25 cellular contexts compared by ENCODE assay signal in the genomic region with DNA sequence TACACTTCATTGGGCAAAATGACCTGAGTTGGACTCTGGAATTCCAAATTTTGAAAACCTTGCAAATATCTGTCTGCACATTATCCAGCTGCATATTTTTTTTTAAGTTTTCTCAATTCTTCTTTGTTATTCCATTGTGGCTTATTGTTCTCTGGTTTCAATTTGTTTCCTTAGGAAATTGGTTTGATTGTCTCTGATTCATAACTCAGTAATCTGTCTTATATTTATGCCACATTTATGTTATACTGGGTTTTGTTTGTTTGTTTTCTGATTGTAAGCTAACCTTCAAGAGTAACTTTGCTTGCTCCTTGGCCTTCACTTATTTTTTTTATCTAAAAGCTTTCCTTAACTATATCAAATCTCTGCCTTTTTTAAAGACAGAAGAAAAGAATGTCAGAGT.
A peak's percentile ranks its signal among the peaks of the same experiment; 100 is the strongest.
DNase-seq lines count a peak whose midpoint lies in the region; ATAC-seq, FAIRE-seq and TF ChIP-seq lines count a peak whose summit lies in the region.
"Had no signal": no experiment of that assay in that cellular context is flagged by ENCODE, and none has a peak within 500 bp of the region (broad histone marks: within the 10 kb centered on the region; RNA-seq: fewer than 3 reads in every experiment).

No MANE protein-coding gene starts in this region.

- BruUV-seq in endothelial cell of umbilical vein (replicated peaks; lab: Mats Ljungman, UMichigan) = no TSS peak

- H3K9me3 Mint-ChIP-seq in HFFc6 = no peaks in the 10 kb centered on the region
- H3K9me3 Mint-ChIP-seq: CD4-positive, alpha-beta T cell had no signal

- no peak overlapping the region for H2AFZ ChIP-seq in endothelial cell of umbilical vein (ENCODE audit: low read depth, low read length)

- TF ChIP-seq POLR2A in A549 (IDR thresholded peaks at IDR 0.05; ENCODE audit: low read length) (no peak), endothelial cell of umbilical vein (IDR thresholded peaks at IDR 0.05; ENCODE audit: low read depth, low read length) (no peak)

- no peak for DNase-seq in A549 (ENCODE audit: low read depth in 1 of 2, low spot score in 1 of 2)
- no peak for DNase-seq in HFFc6
- peak; percentile 64 for DNase-seq in endothelial cell of umbilical vein (ENCODE audit: low read depth, low spot score)
- peak; percentile 16 for DNase-seq in iris pigment epithelial cell (ENCODE audit: low read depth)
- no peak for DNase-seq in hypothalamus (lab: John Stamatoyannopoulos, UW)
- DNase-seq in NCI-H510A treated with DMSO at 0.1 percent for 48 hours (lab: John Stamatoyannopoulos, UW) = no peak
- DNase-seq in NCI-H2171 (lab: John Stamatoyannopoulos, UW) = no peak
- no peak for DNase-seq in stimulated activated CD4-positive, alpha-beta T cell treated with anti-CD3 and anti-CD28 coated beads, Interleukin-4, amount 100 ng/mL, for 1 hour
- DNase-seq: 8988T; Caco-2; CD4-positive, alpha-beta T cell; GF-D8; Karpas-422; MG63; NCI-H1048; NCI-H1436 treated with DMSO at 0.1 percent for 48 hours; NCI-H2029 treated with DMSO at 0.1 percent for 48 hours; NCI-H2171 treated with DMSO at 0.1 percent for 48 hours; NCI-H446; NK-92 treated with Interleukin-12 subunit alpha and Interleukin-12 subunit beta, amount 100 ng/mL, for 24 hours; Right ventricle myocardium superior had no signal

- POLR2A ChIA-PET in A549 (lab: Yijun Ruan, JAX) = no interaction called here
- POLR2A ChIA-PET in endothelial cell of umbilical vein (lab: Charles Lee) = no interaction called here

- H3K27me3 Mint-ChIP-seq in HFFc6 (ENCODE audit: insufficient read depth) = no peaks in the 10 kb centered on the region
- H3K27me3 Mint-ChIP-seq: CD4-positive, alpha-beta T cell; IgD-negative memory B cell had no signal

- TF ChIP-seq EP300 in A549 (IDR thresholded peaks at IDR 0.05) = no peak

- TF ChIP-seq RAD21 in A549 (conservative IDR thresholded peaks at IDR 0.05 in 1 of 2, IDR thresholded peaks at IDR 0.05 in 1 of 2) = no peak

- H3K9me1 ChIP-seq in endothelial cell of umbilical vein (replicated peaks; ENCODE audit: control insufficient read depth, extremely low read depth, insufficient read depth, low read length) = no peaks in the 10 kb centered on the region

- H3K9me3 ChIP-seq in A549 (no peaks in the 10 kb centered on the region), endothelial cell of umbilical vein (replicated peaks; ENCODE audit: control insufficient read depth, insufficient read depth, low read length) (no peaks in the 10 kb centered on the region)
- H3K9me3 ChIP-seq: Caco-2, HAP-1, MG63 had no signal

- H3K4me1 ChIP-seq in A549 (peaks cover 29% of the 10 kb centered on the region), endothelial cell of umbilical vein (ENCODE audit: control insufficient read depth, extremely low read depth, insufficient read depth, low read length) (peaks cover 13% of the 10 kb centered on the region)

- H3K36me3 Mint-ChIP-seq in HFFc6 (ENCODE audit: low read depth) = no peaks in the 10 kb centered on the region
- H3K36me3 Mint-ChIP-seq: IgD-negative memory B cell had no signal

- peak overlapping the region; percentile 30; the same call in 1 of the 2 replicates for H3K27ac Mint-ChIP-seq in HFFc6
- H3K27ac Mint-ChIP-seq: CD4-positive, alpha-beta T cell had no signal

- CTCF ChIA-PET in A549 (lab: Yijun Ruan, JAX) = interaction anchor here (1.0 to 2.3 kb wide), 3 partner anchors 13 to 26 kb away, joined by 3 to 6 read pairs (median 5); no protein-coding TSS in a partner anchor
- CTCF ChIA-PET in endothelial cell of umbilical vein (lab: Charles Lee) = interaction anchor here (0.9 to 2.2 kb wide), 4 partner anchors 16 to 518 kb away, joined by 4 to 21 read pairs (median 5); no protein-coding TSS in a partner anchor

- H3K79me2 ChIP-seq in endothelial cell of umbilical vein (ENCODE audit: control insufficient read depth, insufficient read depth, low read length) = no peaks in the 10 kb centered on the region

- no peaks in the 10 kb centered on the region for H3K36me3 ChIP-seq in endothelial cell of umbilical vein (ENCODE audit: control insufficient read depth in 2 of 2, extremely low read depth in 1 of 2, insufficient read depth in 2 of 2, low read length in 2 of 2)
- H3K36me3 ChIP-seq: HAP-1, MG63 had no signal

- no peaks in the 10 kb centered on the region for H4K20me1 ChIP-seq in endothelial cell of umbilical vein (replicated peaks; ENCODE audit: control insufficient read depth, extremely low read depth, insufficient read depth, low read length)

- H3K4me3 ChIP-seq in A549 (no peak overlapping the region), endothelial cell of umbilical vein (replicated peaks in 1 of 3; ENCODE audit: insufficient read depth in 1 of 3, low read depth in 1 of 3, low read length in 3 of 3) (no peak overlapping the region)
- H3K4me3 ChIP-seq: GM12878, HAP-1, MG63 had no signal

- FAIRE-seq in A549 (lab: Jason Lieb, UNC) (peak; percentile 77), endothelial cell of umbilical vein (lab: Jason Lieb, UNC) (no peak)
- FAIRE-seq: GM12878, GM19239 had no signal

- peaks cover 19% of the 10 kb centered on the region for H3K4me1 Mint-ChIP-seq in HFFc6 (ENCODE audit: low read depth)
- H3K4me1 Mint-ChIP-seq: IgD-negative memory B cell had no signal

- no peaks in the 10 kb centered on the region for H3K27me3 ChIP-seq in endothelial cell of umbilical vein (ENCODE audit: control insufficient read depth in 2 of 2, insufficient read depth in 2 of 2, low read length in 2 of 2)
- H3K27me3 ChIP-seq: MG63 had no signal

- H3K4me2 ChIP-seq in A549 = no peak overlapping the region
- peak overlapping the region; percentile 55 for H3K4me2 ChIP-seq in endothelial cell of umbilical vein (ENCODE audit: insufficient read depth, low read length)

- no peak for ATAC-seq in A549
- ATAC-seq: GM12878 had no signal

- dilution Hi-C loops in endothelial cell of umbilical vein (cut with MboI; ENCODE audit: extremely low pct_ligation_motif_present, low sequenced_read_pairs) = no loop called here

- intact Hi-C loops in endothelial cell of umbilical vein (cut with micrococcal nuclease) = no loop called here

- no peak overlapping the region for H3K27ac ChIP-seq in A549
- peak overlapping the region; percentile 34 for H3K27ac ChIP-seq in endothelial cell of umbilical vein (ENCODE audit: insufficient read depth, low read depth, low read length)

- TF ChIP-seq CTCF in A549 (IDR thresholded peaks at IDR 0.05) (no peak), HFFc6 (IDR thresholded peaks at IDR 0.05) (no peak), endothelial cell of umbilical vein (IDR thresholded peaks at IDR 0.05; ENCODE audit: extremely low read depth in 1 of 2, insufficient read depth in 1 of 2, low read depth in 1 of 2, low read length in 2 of 2) (no peak)

- H3K9ac ChIP-seq in endothelial cell of umbilical vein (replicated peaks; ENCODE audit: extremely low read depth, insufficient read depth, low read length) = no peak overlapping the region

- H3K4me3 Mint-ChIP-seq in HFFc6 = no peak overlapping the region
- H3K4me3 Mint-ChIP-seq: CD4-positive, alpha-beta T cell; IgD-negative memory B cell had no signal

TF ChIP-seq in A549, 52 proteins besides CTCF, POLR2A, EP300 and RAD21:
- TF ChIP-seq CHD2 (IDR thresholded peaks at IDR 0.05; ENCODE audit: low read length, partially characterized antibody) (no peak), CBX8 (IDR thresholded peaks at IDR 0.05) (no peak), HOXA7 (CRISPR knock-in tag; IDR thresholded peaks at IDR 0.05) (no peak), POLR2AphosphoS2 (conservative IDR thresholded peaks at IDR 0.05; ENCODE audit: low read length) (no peak), FOSL2 (IDR thresholded peaks at IDR 0.05) (no peak), FOSL2 (CRISPR knock-in tag; IDR thresholded peaks at IDR 0.05) (no peak), HOXB13 (CRISPR knock-in tag; IDR thresholded peaks at IDR 0.05; ENCODE audit: low read depth) (no peak), EHF (CRISPR knock-in tag; IDR thresholded peaks at IDR 0.05) (no peak), ZFP36 (IDR thresholded peaks at IDR 0.05; ENCODE audit: borderline replicate concordance, partially characterized antibody) (no peak), RARB (CRISPR knock-in tag; IDR thresholded peaks at IDR 0.05) (no peak), NPAS2 (CRISPR knock-in tag; IDR thresholded peaks at IDR 0.05; ENCODE audit: borderline replicate concordance) (no peak), JUNB (IDR thresholded peaks at IDR 0.05) (no peak), RNF2 (IDR thresholded peaks at IDR 0.05; ENCODE audit: borderline replicate concordance, low read depth) (no peak), CEBPB (IDR thresholded peaks at IDR 0.05) (no peak)

TF ChIP-seq in endothelial cell of umbilical vein, 7 proteins besides CTCF, POLR2A, EP300 and RAD21:
- TF ChIP-seq EZH2 (IDR thresholded peaks at IDR 0.05; ENCODE audit: borderline replicate concordance, low read depth, low read length, severe bottlenecking) (no peak), FOS (IDR thresholded peaks at IDR 0.05; ENCODE audit: borderline replicate concordance, insufficient read depth, low read length) (peak; percentile 23)

Comparison
In these comparisons a context has a peak if more than half of its experiments do, and no peak if none do; other contexts are left out.
1. DNase-seq: peak in endothelial cell of umbilical vein (single experiment) and iris pigment epithelial cell (single experiment); none in A549 (0 of 2), HFFc6 (single experiment), hypothalamus (0 of 51), NCI-H510A treated with DMSO at 0.1 percent for 48 hours (single experiment), NCI-H2171 (single experiment) and stimulated activated CD4-positive, alpha-beta T cell treated with anti-CD3 and anti-CD28 coated beads, Interleukin-4, amount 100 ng/mL, for 1 hour (single experiment).